ENCODE assay signal across 8 cellular contexts in the genomic region with DNA sequence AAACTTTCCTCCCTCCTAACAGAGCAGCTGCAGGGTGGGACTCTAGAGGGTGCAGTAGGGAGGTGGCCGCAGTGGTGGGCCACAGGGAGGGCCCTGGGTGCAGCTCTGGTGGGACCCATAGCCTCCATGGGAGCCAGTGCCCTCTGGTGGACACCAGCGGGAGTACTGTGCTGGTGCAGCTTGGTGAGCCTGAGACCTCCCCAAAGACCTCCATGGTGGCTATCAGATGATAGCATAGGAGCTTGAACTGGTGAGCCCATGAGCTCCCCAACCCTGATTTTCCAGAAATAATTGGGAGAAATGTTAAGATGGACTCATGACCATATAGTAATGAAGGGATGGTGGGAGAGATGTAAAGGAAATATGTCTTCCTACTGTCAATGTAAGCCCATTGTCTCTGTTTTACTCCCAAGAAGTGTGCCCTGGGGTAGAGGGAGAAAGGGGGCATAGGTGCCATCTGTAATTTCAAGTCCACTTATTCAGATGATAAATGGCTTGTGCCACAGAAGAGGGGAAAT.
DNase-seq lines count a peak whose midpoint lies in the region; ATAC-seq and TF ChIP-seq lines count a peak whose summit lies in the region.
"Had no signal": no experiment of that assay in that cellular context is flagged by ENCODE, and none has a peak within 500 bp of the region (broad histone marks: within the 10 kb centered on the region; RNA-seq: fewer than 3 reads in every experiment).

No MANE protein-coding gene starts in this region.

- POLR2A ChIA-PET in GM10248 (lab: Yijun Ruan, JAX) (no interaction called here), IMR-90 (lab: Charles Lee; ENCODE audit: unreplicated experiment) (no interaction called here)

- dilution Hi-C loops in IMR-90 (cut with HindIII; ENCODE audit: low sequenced_read_pairs, unreplicated experiment), result no loop called here

- H2AFZ ChIP-seq in IMR-90 (replicated peaks; ENCODE audit: low read length, poor library complexity), result no peak overlapping the region

- no peak overlapping the region for H3K4me3 ChIP-seq in IMR-90 (ENCODE audit: insufficient read depth, low read depth, low read length)

- no peak overlapping the region for H3K4me2 ChIP-seq in IMR-90 (ENCODE audit: low read depth, low read length)

- no peak overlapping the region for H3K27ac ChIP-seq in IMR-90 (ENCODE audit: insufficient read depth, low read length)

- no peak overlapping the region for H3K14ac ChIP-seq in IMR-90 (replicated peaks; ENCODE audit: low read depth, low read length)

- no peak overlapping the region for H2BK15ac ChIP-seq in IMR-90 (ENCODE audit: low read depth, low read length)

- no peak overlapping the region for H3K4ac ChIP-seq in IMR-90 (ENCODE audit: low read depth, low read length)

- TF ChIP-seq CTCF in GM10248 (IDR thresholded peaks at IDR 0.05; ENCODE audit: control extremely low read depth, extremely low read depth, low read depth, missing control alignments) (peak; percentile 60), IMR-90 (conservative IDR thresholded peaks at IDR 0.05; ENCODE audit: low read depth, low read length) (peak; percentile 38)

- intact Hi-C loops in IMR-90 (cut with micrococcal nuclease), result no loop called here

- H3K23ac ChIP-seq in IMR-90 (ENCODE audit: low read depth, low read length), result no peak overlapping the region

- peaks cover 3% of the 10 kb centered on the region for H3K27me3 ChIP-seq in IMR-90 (ENCODE audit: control insufficient read depth, insufficient read depth, low read length)

- BruUV-seq in IMR-90 (replicated peaks; lab: Mats Ljungman, UMichigan), result no TSS peak

- no peaks in the 10 kb centered on the region for H4K20me1 ChIP-seq in IMR-90 (ENCODE audit: insufficient read depth, low read length)

- H2BK120ac ChIP-seq in IMR-90 (ENCODE audit: low read depth, low read length), result no peak overlapping the region

- H2BK20ac ChIP-seq in IMR-90 (ENCODE audit: low read depth, low read length), result no peak overlapping the region

- TF ChIP-seq RAD21 in IMR-90 (IDR thresholded peaks at IDR 0.05; ENCODE audit: low read length), result 0 out of 2 replicates have a peak, but pooled peaks have one; percentile 22

- TF ChIP-seq POLR2A in IMR-90 (IDR thresholded peaks at IDR 0.05; ENCODE audit: low read depth, low read length), result no peak

- no peaks in the 10 kb centered on the region for H3K36me3 ChIP-seq in IMR-90 (ENCODE audit: control insufficient read depth, insufficient read depth, low read length)

- no peak overlapping the region for H4K5ac ChIP-seq in IMR-90 (ENCODE audit: low read depth, low read length)

- H4K8ac ChIP-seq in IMR-90 (ENCODE audit: low read depth in 2 of 2, low read length in 2 of 2), result no peak overlapping the region

- no peaks in the 10 kb centered on the region for H3K9me3 ChIP-seq in IMR-90 (ENCODE audit: control insufficient read depth, insufficient read depth, low read length)

- H4K91ac ChIP-seq in IMR-90 (ENCODE audit: insufficient read depth, low read depth, low read length), result no peak overlapping the region

- in situ Hi-C loops in IMR-90 (cut with MboI; ENCODE audit: low sequenced_read_pairs), result no loop called here

- no peaks in the 10 kb centered on the region for H3K79me1 ChIP-seq in IMR-90 (ENCODE audit: low read depth in 1 of 2, low read length in 2 of 2)

- H3K9me1 ChIP-seq in IMR-90 (ENCODE audit: insufficient read depth, low read length), result no peaks in the 10 kb centered on the region

- no peak overlapping the region for H2AK5ac ChIP-seq in IMR-90 (ENCODE audit: low read depth, low read length)

- peak; percentile 80 for ATAC-seq in GM21423 (IDR thresholded peaks at IDR 0.05; ENCODE audit: unreplicated experiment)
- ATAC-seq in IMR-90 (ENCODE audit: low read depth), result peak; percentile 41; the same call in 1 of the 2 replicates
- ATAC-seq in left lobe of liver, result peak; percentile 73
- ATAC-seq in HG03108 (IDR thresholded peaks at IDR 0.05; ENCODE audit: unreplicated experiment), result no peak

- no peaks in the 10 kb centered on the region for H3K4me1 ChIP-seq in IMR-90 (ENCODE audit: control insufficient read depth, insufficient read depth, low read length)

- no CpG with 5 or more reads among the region's 2 CpGs for WGBS in IMR-90 (ENCODE audit: extremely low coverage in 2 of 2, insufficient read length in 1 of 2), 2 experiments

- H2AK9ac ChIP-seq in IMR-90 (replicated peaks; ENCODE audit: low read depth, low read length, poor library complexity), result no peak overlapping the region

- CTCF ChIA-PET in GM10248 (lab: Yijun Ruan, JAX) (interaction anchor here (0.6 to 3.9 kb wide), 40 partner anchors 8 to 517 kb away, joined by 3 to 37 read pairs (median 5); a partner anchor contains a TSS), IMR-90 (lab: Yijun Ruan, JAX) (interaction anchor here (0.5 to 1.8 kb wide), 5 partner anchors 10 to 1915 kb away, joined by 3 to 4 read pairs (median 3); no protein-coding TSS in a partner anchor)

- H3K9ac ChIP-seq in IMR-90 (ENCODE audit: low read depth, low read length), result no peak overlapping the region

- no peak overlapping the region for H3K18ac ChIP-seq in IMR-90 (ENCODE audit: low read depth, low read length)

- no peak overlapping the region for H2BK5ac ChIP-seq in IMR-90 (ENCODE audit: low read depth, low read length, poor library complexity, severe bottlenecking)

- no peak overlapping the region for H3K56ac ChIP-seq in IMR-90 (ENCODE audit: extremely low read depth, insufficient read depth, low read length)

- DNase-seq in GM10248 (ENCODE audit: extremely low spot score), result peak; percentile 45
- DNase-seq in IMR-90, result no peak
- DNase-seq in activated T-cell treated with anti-CD3 and anti-CD28 coated beads for 48 hours (ENCODE audit: low read depth), result peak; percentile 23
- DNase-seq in left lobe of liver (ENCODE audit: low spot score), result no peak
- DNase-seq in GOT3 (lab: John Stamatoyannopoulos, UW), result no peak
- DNase-seq: naive B cell had no signal

TF ChIP-seq in IMR-90, 13 proteins besides CTCF, POLR2A, EP300 and RAD21:
- TF ChIP-seq BHLHE40 (IDR thresholded peaks at IDR 0.05; ENCODE audit: low read depth, low read length) (no peak), SMC3 (IDR thresholded peaks at IDR 0.05; ENCODE audit: low read depth, low read length) (0 out of 2 replicates have a peak, but pooled peaks have one; percentile 22)

Comparison
In these comparisons a context has a peak if more than half of its experiments do, and no peak if none do; other contexts are left out.
1. DNase-seq: peak in GM10248 (single experiment) and activated T-cell treated with anti-CD3 and anti-CD28 coated beads for 48 hours (single experiment); none in IMR-90 (single experiment), left lobe of liver (single experiment) and GOT3 (single experiment).